Comparison of ENCODE assay signal across 13 cellular contexts in genomic region chr12:49744363-49744885, GRCh38. TPM values are rescaled to one million over a fixed set of nuclear protein-coding genes. Genes with fewer than 3 reads are reported as not detected.
DNase-seq lines count a peak whose midpoint lies in the region; ATAC-seq and TF ChIP-seq lines count a peak whose summit lies in the region.
"Had no signal": no experiment of that assay in that cellular context is flagged by ENCODE, and none has a peak within 500 bp of the region (broad histone marks: within the 10 kb centered on the region; RNA-seq: fewer than 3 reads in every experiment).

No MANE protein-coding gene starts in this region.

- no peaks in the 10 kb centered on the region for H3K9me2 ChIP-seq in SU-DHL-6 (replicated peaks; ENCODE audit: insufficient read depth, low read length)

- no peaks in the 10 kb centered on the region for H3F3A ChIP-seq in SU-DHL-6 (ENCODE audit: insufficient read depth)

- H3K9me3 ChIP-seq in SU-DHL-6 (ENCODE audit: insufficient read depth, low read length) (no peaks in the 10 kb centered on the region), psoas muscle (no peaks in the 10 kb centered on the region)
- H3K9me3 ChIP-seq: body of pancreas, esophagus squamous epithelium had no signal

- no peaks in the 10 kb centered on the region for H3K27me3 Mint-ChIP-seq in T-helper 2 cell treated with Interferon-gamma antibody and Interleukin-4, amounts not matched to agents 5 μg/mL and 100 μg/mL, for 36 hours (ENCODE audit: low read depth)
- H3K27me3 Mint-ChIP-seq in endothelial cell (ENCODE audit: unreplicated experiment): peaks cover 18% of the 10 kb centered on the region

- H3K9me3 Mint-ChIP-seq in T-helper 2 cell treated with Interferon-gamma antibody and Interleukin-4, amounts not matched to agents 5 μg/mL and 100 μg/mL, for 36 hours: no peaks in the 10 kb centered on the region
- no peaks in the 10 kb centered on the region for H3K9me3 Mint-ChIP-seq in endothelial cell (ENCODE audit: unreplicated experiment)

- H3K4me2 ChIP-seq in SU-DHL-6 (ENCODE audit: low read depth, low read length, poor library complexity, severe bottlenecking): peak overlapping the region; percentile 92

- H3K9ac ChIP-seq in SU-DHL-6 (ENCODE audit: low read length): no peak overlapping the region

- H4K20me1 ChIP-seq in SU-DHL-6 (ENCODE audit: low read depth, low read length): peaks cover 30% of the 10 kb centered on the region

- H3K27me3 ChIP-seq in SU-DHL-6 (ENCODE audit: low read length): no peaks in the 10 kb centered on the region
- H3K27me3 ChIP-seq in psoas muscle (ENCODE audit: insufficient read depth in 3 of 3, low read length in 2 of 3): no peaks in the 10 kb centered on the region
- H3K27me3 ChIP-seq: body of pancreas, esophagus squamous epithelium had no signal

- WGBS in psoas muscle, 3 donors: 50 to 67% (median 50%) methylated on average over 3 of the region's 3 CpGs

- H3K27ac Mint-ChIP-seq in T-helper 2 cell treated with Interferon-gamma antibody and Interleukin-4, amounts not matched to agents 5 μg/mL and 100 μg/mL, for 36 hours: peak overlapping the region; percentile 28
- H3K27ac Mint-ChIP-seq in endothelial cell (ENCODE audit: unreplicated experiment): no peak overlapping the region

- H3K36me3 ChIP-seq in SU-DHL-6 (ENCODE audit: low read length) (no peaks in the 10 kb centered on the region), psoas muscle (ENCODE audit: insufficient read depth in 1 of 2, low read depth in 1 of 2) (peaks cover 0 to 9% of the 10 kb centered on the region in 2 donors)

- no peak overlapping the region for H3K4me3 ChIP-seq in SU-DHL-6 (ENCODE audit: insufficient read depth, low read length, poor library complexity, severe bottlenecking)
- H3K4me3 ChIP-seq in psoas muscle: peak overlapping the region; percentile 92
- H3K4me3 ChIP-seq: body of pancreas, esophagus squamous epithelium had no signal

- no peak overlapping the region for H2AFZ ChIP-seq in SU-DHL-6 (ENCODE audit: low read depth, low read length, severe bottlenecking)

- peaks cover 45% of the 10 kb centered on the region for H3K36me3 Mint-ChIP-seq in T-helper 2 cell treated with Interferon-gamma antibody and Interleukin-4, amounts not matched to agents 5 μg/mL and 100 μg/mL, for 36 hours (ENCODE audit: low read depth)
- H3K36me3 Mint-ChIP-seq in endothelial cell (ENCODE audit: low read depth, unreplicated experiment): peaks cover 10% of the 10 kb centered on the region

- ATAC-seq in psoas muscle: no peak
- ATAC-seq in HG02610 (IDR thresholded peaks at IDR 0.05; ENCODE audit: unreplicated experiment): no peak
- no peak for ATAC-seq in GM19023 (IDR thresholded peaks at IDR 0.05; ENCODE audit: unreplicated experiment)
- ATAC-seq in GM21423 (IDR thresholded peaks at IDR 0.05; ENCODE audit: unreplicated experiment): no peak
- ATAC-seq: body of pancreas had no signal

- H3K27ac ChIP-seq in SU-DHL-6 (ENCODE audit: low read depth, low read length) (no peak overlapping the region), psoas muscle (peak overlapping the region; percentile 24)
- H3K27ac ChIP-seq: body of pancreas, esophagus squamous epithelium had no signal

- peaks cover 50% of the 10 kb centered on the region for H3K4me1 Mint-ChIP-seq in T-helper 2 cell treated with Interferon-gamma antibody and Interleukin-4, amounts not matched to agents 5 μg/mL and 100 μg/mL, for 36 hours (ENCODE audit: low read depth)
- H3K4me1 Mint-ChIP-seq in endothelial cell (ENCODE audit: unreplicated experiment): peaks cover 42% of the 10 kb centered on the region

- no peak for TF ChIP-seq CTCF in SU-DHL-6 (IDR thresholded peaks at IDR 0.05; ENCODE audit: insufficient read depth, low read length, poor library complexity, severe bottlenecking)
- no peak for TF ChIP-seq CTCF in endothelial cell (IDR thresholded peaks at IDR 0.05; ENCODE audit: unreplicated experiment)
- TF ChIP-seq CTCF in psoas muscle (IDR thresholded peaks at IDR 0.05): no peak

- no peak for DNase-seq in T-helper 2 cell treated with Interferon-gamma antibody and Interleukin-4, amounts not matched to agents 5 μg/mL and 100 μg/mL, for 36 hours (ENCODE audit: low spot score)
- DNase-seq in T-helper 2 cell (no peak), endothelial cell (ENCODE audit: low spot score) (no peak), psoas muscle (no peak)
- DNase-seq: body of pancreas, DMS79, esophagus squamous epithelium, NCI-H1105, NCI-H526 treated with DMSO at 0.1 percent for 48 hours had no signal

- intact Hi-C loops in psoas muscle (cut with DNase I): no loop called here

- H3K4me3 Mint-ChIP-seq in T-helper 2 cell treated with Interferon-gamma antibody and Interleukin-4, amounts not matched to agents 5 μg/mL and 100 μg/mL, for 36 hours: peak overlapping the region; percentile 53
- peak overlapping the region; percentile 84 for H3K4me3 Mint-ChIP-seq in endothelial cell (ENCODE audit: unreplicated experiment)

- H3K79me2 ChIP-seq in SU-DHL-6 (ENCODE audit: insufficient read depth, low read length): peaks cover 80% of the 10 kb centered on the region

- peaks cover 57% of the 10 kb centered on the region for H3K4me1 ChIP-seq in psoas muscle

RNA-seq across cellular contexts. Expression of gene TMBIM6, which starts 3.1 kb away (rescaled TPM):
- 571 TPM for total RNA-seq in endothelial cell (ENCODE audit: unreplicated experiment)
- total RNA-seq in psoas muscle: 100 to 1,000 TPM; 171 to 256 (median 241) TPM
- polyA plus RNA-seq in psoas muscle: 100 to 1,000 TPM; 164 to 317 (median 250) TPM

RNA-seq across cellular contexts. Expression of gene FMNL3, which starts 37.2 kb away (rescaled TPM):
- total RNA-seq in endothelial cell (ENCODE audit: unreplicated experiment) (194 TPM), psoas muscle (10 to 100 TPM in 1 of 4 donors, 1 to 10 TPM in 3; 5.5 to 11.3 (median 7.8) TPM)
- 1 to 10 TPM; 1.5 to 3.2 (median 1.8) TPM for polyA plus RNA-seq in psoas muscle

Comparison
In these comparisons a context has a peak if more than half of its experiments do, and no peak if none do; other contexts are left out.
1. RNA of gene FMNL3, which starts 37.2 kb away (total RNA-seq): 194 TPM in endothelial cell (single experiment); 5.5 to 11.3 TPM in psoas muscle; every median in the first group is over 10 times any median in the second.